14 cellular contexts compared by ENCODE assay signal in the genomic region with DNA sequence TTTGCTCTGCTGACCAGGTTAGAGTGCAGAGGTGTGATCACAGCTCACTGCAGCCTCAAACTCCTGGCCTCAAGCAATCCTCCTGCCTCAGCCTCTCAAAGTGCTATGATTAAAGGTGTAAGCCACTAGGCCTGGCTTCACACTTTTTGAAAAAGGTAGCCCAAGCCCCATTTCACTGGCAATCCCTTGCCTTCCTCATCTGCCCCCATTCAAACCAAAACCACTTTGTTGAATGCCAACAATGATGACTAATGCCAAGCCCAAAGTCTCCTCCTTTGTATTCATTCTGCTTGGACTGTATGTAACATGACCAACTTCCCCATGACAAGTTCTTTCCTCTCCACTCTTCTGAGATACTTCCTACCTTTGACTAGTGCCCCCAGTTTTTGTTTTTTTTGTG. TPM values are rescaled to one million over a fixed set of nuclear protein-coding genes. Genes with fewer than 3 reads are reported as not detected.
DNase-seq lines count a peak whose midpoint lies in the region; ATAC-seq, FAIRE-seq and TF ChIP-seq lines count a peak whose summit lies in the region.
"Had no signal": no experiment of that assay in that cellular context is flagged by ENCODE, and none has a peak within 500 bp of the region (broad histone marks: within the 10 kb centered on the region; RNA-seq: fewer than 3 reads in every experiment).

No MANE protein-coding gene starts in this region.

- FAIRE-seq in astrocyte (lab: Jason Lieb, UNC), result no peak

- H2AFZ ChIP-seq in astrocyte (ENCODE audit: low read depth, low read length), result no peak overlapping the region

- no peak overlapping the region for H3K4me2 ChIP-seq in astrocyte (ENCODE audit: low read length)
- H3K4me2 ChIP-seq: KMS-11 had no signal

- H3K27ac Mint-ChIP-seq in astrocyte (ENCODE audit: unreplicated experiment), result no peak overlapping the region
- peak overlapping the region in 5 of 9 donors; percentile 1 to 86 (median 28) for H3K27ac Mint-ChIP-seq in naive thymus-derived CD4-positive, alpha-beta T cell

- H4K20me1 ChIP-seq in astrocyte (ENCODE audit: insufficient read depth, low read length), result peaks cover 80% of the 10 kb centered on the region

- H3K4me1 ChIP-seq in astrocyte (ENCODE audit: insufficient read depth, low read length), result no peaks in the 10 kb centered on the region
- peaks cover 12 to 28% of the 10 kb centered on the region in 2 donors for H3K4me1 ChIP-seq in naive thymus-derived CD4-positive, alpha-beta T cell (ENCODE audit: control insufficient read depth in 2 of 2, insufficient read depth in 2 of 2, low read length in 2 of 2)

- CTCF ChIA-PET in naive thymus-derived CD4-positive, alpha-beta T cell (lab: Charles Lee), result no interaction called here

- H3K27me3 ChIP-seq in astrocyte (ENCODE audit: insufficient read depth, low read length), result no peaks in the 10 kb centered on the region
- no peaks in the 10 kb centered on the region for H3K27me3 ChIP-seq in naive thymus-derived CD4-positive, alpha-beta T cell (ENCODE audit: control insufficient read depth in 2 of 2, insufficient read depth in 2 of 2, low read length in 2 of 2)
- H3K27me3 ChIP-seq: transverse colon had no signal

- no peak for TF ChIP-seq CTCF in NB4 (IDR thresholded peaks at IDR 0.05; ENCODE audit: low read depth, low read length)
- TF ChIP-seq CTCF in astrocyte (IDR thresholded peaks at IDR 0.05; ENCODE audit: insufficient read depth, low read depth, low read length), result no peak

- TF ChIP-seq POLR2A in NB4 (IDR thresholded peaks at IDR 0.05; ENCODE audit: extremely low read depth, insufficient read length), result no peak

- H3K36me3 Mint-ChIP-seq in astrocyte (ENCODE audit: low read depth, unreplicated experiment), result peaks cover 19% of the 10 kb centered on the region
- peaks cover 5 to 42% (median 36%) of the 10 kb centered on the region in 5 donors for H3K36me3 Mint-ChIP-seq in naive thymus-derived CD4-positive, alpha-beta T cell

- no peak overlapping the region for H3K4me3 Mint-ChIP-seq in astrocyte (ENCODE audit: unreplicated experiment)
- peak overlapping the region in 7 of 10 donors; percentile 2 to 46 (median 12) for H3K4me3 Mint-ChIP-seq in naive thymus-derived CD4-positive, alpha-beta T cell

- no peaks in the 10 kb centered on the region for H3K9me3 ChIP-seq in astrocyte (ENCODE audit: insufficient read depth, low read depth, low read length)
- H3K9me3 ChIP-seq in naive thymus-derived CD4-positive, alpha-beta T cell (ENCODE audit: control insufficient read depth in 2 of 3, low read length in 3 of 3), result peaks cover 0 to 6% (median 2%) of the 10 kb centered on the region in 3 experiments

- H3K4me1 Mint-ChIP-seq in astrocyte (ENCODE audit: low read depth, unreplicated experiment), result peaks cover 29% of the 10 kb centered on the region
- peaks cover 51 to 87% (median 77%) of the 10 kb centered on the region in 7 donors for H3K4me1 Mint-ChIP-seq in naive thymus-derived CD4-positive, alpha-beta T cell

- POLR2A ChIA-PET in naive thymus-derived CD4-positive, alpha-beta T cell (lab: Charles Lee), result no interaction called here

- H3K4me3 ChIP-seq in NB4 (ENCODE audit: low read depth, low read length), result no peak overlapping the region
- H3K4me3 ChIP-seq in astrocyte (ENCODE audit: insufficient read depth, low read depth, low read length), result no peak overlapping the region
- no peak overlapping the region for H3K4me3 ChIP-seq in naive thymus-derived CD4-positive, alpha-beta T cell (ENCODE audit: low read length)
- H3K4me3 ChIP-seq: transverse colon had no signal

- H3K27me3 Mint-ChIP-seq in astrocyte (ENCODE audit: low read depth, unreplicated experiment), result no peaks in the 10 kb centered on the region
- H3K27me3 Mint-ChIP-seq in naive thymus-derived CD4-positive, alpha-beta T cell, result no peaks in the 10 kb centered on the region

- peaks cover 9% of the 10 kb centered on the region for H3K9me3 Mint-ChIP-seq in astrocyte (ENCODE audit: unreplicated experiment)
- peaks cover 0 to 30% (median 16%) of the 10 kb centered on the region in 11 donors for H3K9me3 Mint-ChIP-seq in naive thymus-derived CD4-positive, alpha-beta T cell

- peak; percentile 78 for ATAC-seq in naive thymus-derived CD4-positive, alpha-beta T cell
- no peak for ATAC-seq in HG02588 (IDR thresholded peaks at IDR 0.05; ENCODE audit: unreplicated experiment)

- intact Hi-C loops in naive thymus-derived CD4-positive, alpha-beta T cell (cut with micrococcal nuclease), result loop anchor here in 1 of 2 donors (2.0 kb wide), 1 partner anchor 14 kb away; no protein-coding TSS in a partner anchor

- no peaks in the 10 kb centered on the region for H3K36me3 ChIP-seq in astrocyte (ENCODE audit: insufficient read depth, low read length)
- no peaks in the 10 kb centered on the region for H3K36me3 ChIP-seq in naive thymus-derived CD4-positive, alpha-beta T cell (ENCODE audit: control insufficient read depth in 2 of 3, insufficient read depth in 3 of 3, low read length in 3 of 3)
- H3K36me3 ChIP-seq: transverse colon had no signal

- no peak overlapping the region for H3K9ac ChIP-seq in astrocyte (ENCODE audit: low read length)
- H3K9ac ChIP-seq: KMS-11 had no signal

- DNase-seq in NOMO-1 (lab: John Stamatoyannopoulos, UW; ENCODE audit: unreplicated experiment in 2 of 2) (peak; percentile 46 to 72), NOMO-1 treated with dmso at 0.1 percent for 144 hours (lab: John Stamatoyannopoulos, UW; ENCODE audit: unreplicated experiment) (no peak), NB4 (ENCODE audit: low read depth) (peak; percentile 72), astrocyte (ENCODE audit: low read depth) (peak; percentile 57), globus pallidus (ENCODE audit: low spot score) (no peak), NCI-H524 (lab: John Stamatoyannopoulos, UW) (no peak)
- no peak for DNase-seq in naive thymus-derived CD4-positive, alpha-beta T cell
- DNase-seq: 8988T, hypothalamus, NCI-H526, transverse colon had no signal

- H3K79me2 ChIP-seq in astrocyte (ENCODE audit: insufficient read depth, low read length), result peaks cover 100% of the 10 kb centered on the region

- no peak overlapping the region for H3K27ac ChIP-seq in astrocyte (ENCODE audit: low read depth, low read length)
- no peak overlapping the region for H3K27ac ChIP-seq in naive thymus-derived CD4-positive, alpha-beta T cell (ENCODE audit: low read depth, low read length)
- H3K27ac ChIP-seq: KMS-11, transverse colon, VCaP had no signal

RNA-seq across cellular contexts. Expression of a gene that starts 33.1 kb away (rescaled TPM):
- 53.7 and 57.4 TPM in 2 replicates for total RNA-seq in astrocyte
- total RNA-seq in naive thymus-derived CD4-positive, alpha-beta T cell, result 10 to 100 TPM; 51.5 to 86.0 (median 57.6) TPM
- 10 to 100 TPM; 32.7 to 42.2 TPM for polyA plus RNA-seq in naive thymus-derived CD4-positive, alpha-beta T cell

Comparison
In these comparisons a context has a peak if more than half of its experiments do, and no peak if none do; other contexts are left out.
1. DNase-seq: peak in NOMO-1 (2 of 2), NB4 (single experiment) and astrocyte (single experiment); none in NOMO-1 treated with dmso at 0.1 percent for 144 hours (single experiment), naive thymus-derived CD4-positive, alpha-beta T cell (0 of 9), globus pallidus (single experiment) and NCI-H524 (0 of 2).